Comparison of ENCODE assay signal across 8 cellular contexts in the genomic region with DNA sequence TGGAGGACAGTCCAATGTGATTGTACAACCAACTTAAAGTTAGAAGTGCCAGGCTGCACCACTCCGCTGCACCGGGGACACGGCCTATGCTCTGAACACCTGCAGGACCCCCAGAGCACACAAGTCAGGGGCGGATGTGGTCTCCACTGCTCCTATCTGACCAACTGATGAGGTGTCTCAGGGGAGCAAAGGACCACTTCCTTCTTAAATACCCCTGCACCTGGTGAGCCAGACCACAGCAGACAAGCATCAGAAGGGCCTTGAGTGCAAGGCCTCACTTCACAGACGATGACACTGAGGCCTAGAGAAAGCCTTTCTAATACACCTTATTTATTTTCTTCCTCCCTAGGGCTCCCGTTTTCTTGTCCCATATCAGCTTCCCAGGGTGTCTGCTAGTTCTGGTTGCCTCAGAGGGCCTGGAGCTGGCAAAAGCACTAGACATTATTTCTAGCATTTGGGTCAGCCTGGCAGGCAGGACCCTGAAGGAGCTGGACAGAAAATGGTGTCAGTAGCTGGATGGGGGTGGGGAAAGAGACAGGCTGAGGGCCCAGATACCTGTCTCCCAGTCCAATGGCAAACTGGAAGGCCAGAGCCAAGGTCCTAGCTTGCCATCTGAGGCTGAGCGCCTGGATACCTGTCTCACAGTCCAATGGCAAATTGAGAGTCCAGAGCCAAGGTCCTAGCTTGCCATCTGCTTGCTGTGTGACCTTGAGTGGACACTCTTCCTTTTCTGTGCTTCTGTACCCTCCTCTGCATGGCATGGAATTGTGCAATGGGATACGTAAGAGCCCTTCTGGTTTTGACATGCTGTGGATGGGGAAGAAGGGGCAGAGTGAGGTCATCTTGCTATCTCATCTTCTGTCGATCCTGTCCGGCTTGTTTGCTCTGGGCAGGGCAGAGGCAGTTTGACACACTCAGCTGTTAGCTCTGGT. TPM values are rescaled to one million over a fixed set of nuclear protein-coding genes. Genes with fewer than 3 reads are reported as not detected.
DNase-seq lines count a peak whose midpoint lies in the region; ATAC-seq lines count a peak whose summit lies in the region.

No MANE protein-coding gene starts in this region.

- no peaks in the 10 kb centered on the region for H3K27me3 ChIP-seq in aorta (ENCODE audit: control insufficient read depth in 1 of 2, insufficient read depth in 2 of 2, low read length in 1 of 2)

- intact Hi-C loops in left colon (cut with DNase I, micrococcal nuclease): no loop called here
- intact Hi-C loops in aorta (cut with DNase I): no loop called here

- ATAC-seq in GM19043 (IDR thresholded peaks at IDR 0.05; ENCODE audit: low read depth, unreplicated experiment): peak; percentile 56
- peak; percentile 57 for ATAC-seq in HG03139 (IDR thresholded peaks at IDR 0.05; ENCODE audit: unreplicated experiment)
- ATAC-seq in left colon: peak; percentile 51
- peak; percentile 55 for ATAC-seq in aorta (ENCODE audit: low FRiP score)

- DNase-seq in Ammon's horn (ENCODE audit: low spot score) (peak; percentile 19), left colon (peak in 1 of 2 donors; percentile 43), aorta (peak in 1 of 2 donors; percentile 54), NCI-H2081 treated with DMSO at 0.1 percent for 48 hours (lab: John Stamatoyannopoulos, UW) (no peak), NCI-H446 (lab: John Stamatoyannopoulos, UW) (no peak)
- peak; percentile 21 to 32 for DNase-seq in activated CD4-positive, alpha-beta T cell treated with anti-CD3 and anti-CD28 coated beads, Interleukin-2, amount 50 U/mL, for 48 hours

- WGBS in aorta, 2 donors: 92 to 95% methylated on average over 10 of the region's 10 CpGs

- no peak overlapping the region for H3K27ac ChIP-seq in aorta (ENCODE audit: low read depth in 1 of 2, low read length in 2 of 2)

- no peak overlapping the region for H3K4me3 ChIP-seq in aorta (ENCODE audit: low read length in 2 of 2)

- no peaks in the 10 kb centered on the region for H3K9me3 ChIP-seq in aorta (ENCODE audit: control insufficient read depth, low read length)

- no peaks in the 10 kb centered on the region for H3K36me3 ChIP-seq in aorta (ENCODE audit: control insufficient read depth in 1 of 2, insufficient read depth in 2 of 2, low read length in 1 of 2)

- no peaks in the 10 kb centered on the region for H3K4me1 ChIP-seq in aorta (ENCODE audit: control insufficient read depth in 1 of 2, insufficient read depth in 2 of 2, low read length in 2 of 2)

RNA-seq across cellular contexts. Expression of gene CCDC69, which starts 9.0 kb away (rescaled TPM):
- 10 to 100 TPM in 1 of 2 donors, 1 to 10 TPM in 1; 7.1 to 29.0 TPM for total RNA-seq in left colon
- 10 to 100 TPM; 51.9 to 70.7 TPM for total RNA-seq in aorta
- 10 to 100 TPM in 1 of 2 donors, 1 to 10 TPM in 1; 9.8 to 37.2 TPM for polyA plus RNA-seq in aorta

RNA-seq across cellular contexts. Expression of gene GM2A, which starts 38.1 kb away (rescaled TPM):
- 10 to 100 TPM; 19.0 to 28.1 TPM for total RNA-seq in left colon
- 10 to 100 TPM; 25.0 to 32.7 TPM for total RNA-seq in aorta
- polyA plus RNA-seq in aorta: 10 to 100 TPM; 13.7 to 17.2 TPM

RNA-seq across cellular contexts. Expression of gene ANXA6, which starts 57.3 kb away (rescaled TPM):
- 10 to 100 TPM; 20.3 to 46.8 TPM for total RNA-seq in left colon
- total RNA-seq in aorta: 100 to 1,000 TPM; 277 to 284 TPM
- polyA plus RNA-seq in aorta: 100 to 1,000 TPM in 1 of 2 donors, 10 to 100 TPM in 1; 93.4 to 187 TPM

Comparison
In these comparisons a context has a peak if more than half of its experiments do, and no peak if none do; other contexts are left out.
1. DNase-seq: peak in Ammon's horn (single experiment) and activated CD4-positive, alpha-beta T cell treated with anti-CD3 and anti-CD28 coated beads, Interleukin-2, amount 50 U/mL, for 48 hours (2 of 2); none in NCI-H2081 treated with DMSO at 0.1 percent for 48 hours (single experiment) and NCI-H446 (0 of 2).
2. RNA of gene ANXA6, which starts 57.3 kb away (total RNA-seq): 277 to 284 TPM in aorta; 20.3 to 46.8 TPM in left colon; every median in the first group is over 4 times any median in the second.
3. Peak in every context shown above with its lines, with median percentiles within 50 percentile points of each other: ATAC-seq.